ENCODE assay signal across 8 cellular contexts in genomic region chr1:108897865-108898720, GRCh38. TPM values are rescaled to one million over a fixed set of nuclear protein-coding genes. Genes with fewer than 3 reads are reported as not detected.
DNase-seq lines count a peak whose midpoint lies in the region; ATAC-seq and TF ChIP-seq lines count a peak whose summit lies in the region.

No MANE protein-coding gene starts in this region.

- H3K36me3 ChIP-seq in heart left ventricle, result peaks cover 0 to 6% (median 0%) of the 10 kb centered on the region in 9 donors

- ATAC-seq in HG02798 (IDR thresholded peaks at IDR 0.05; ENCODE audit: poor library complexity, unreplicated experiment) (peak; percentile 56), heart left ventricle (peak in 3 of 4 donors; percentile 68 to 74 (median 73)), HG03108 (IDR thresholded peaks at IDR 0.05; ENCODE audit: unreplicated experiment) (no peak)
- ATAC-seq in activated T-helper 17 cell treated with anti-CD3 and anti-CD28 coated beads, Interleukin-2, amount 50 U/mL, for 72 hours (replicated peaks), result peak; percentile 57

- WGBS in heart left ventricle, 4 donors, result 62 to 69% (median 67%) methylated on average over 8 of the region's 8 CpGs

- no peaks in the 10 kb centered on the region for H3K9me3 ChIP-seq in heart left ventricle

- intact Hi-C loops in heart left ventricle (cut with DNase I), result loop anchor here in 9 of 10 donors (1.0 to 10.0 kb wide), 4 partner anchors 69 to 143 kb away; no protein-coding TSS in a partner anchor

- no peaks in the 10 kb centered on the region for H3K4me1 Mint-ChIP-seq in activated T-helper 17 cell treated with anti-CD3 and anti-CD28 coated beads, Interleukin-2, amount 50 U/mL, for 72 hours

- H3K27me3 Mint-ChIP-seq in activated T-helper 17 cell treated with anti-CD3 and anti-CD28 coated beads, Interleukin-2, amount 50 U/mL, for 72 hours, result no peaks in the 10 kb centered on the region

- no peaks in the 10 kb centered on the region for H3K27me3 ChIP-seq in heart left ventricle

- H3K9me3 Mint-ChIP-seq in activated T-helper 17 cell treated with anti-CD3 and anti-CD28 coated beads, Interleukin-2, amount 50 U/mL, for 72 hours, result no peaks in the 10 kb centered on the region

- DNase-seq in activated gamma-delta T cell treated with Interleukin-2 at 50 U/mL for 16 hours (peak; percentile 37), activated gamma-delta T cell (lab: John Stamatoyannopoulos, UW) (no peak), NCI-H446 (lab: John Stamatoyannopoulos, UW) (peak; percentile 26 to 78), heart left ventricle (peak in 1 of 5 donors; percentile 17), renal cortical epithelial cell (ENCODE audit: low read depth) (peak; percentile 76)

- no peak overlapping the region for H3K27ac Mint-ChIP-seq in activated T-helper 17 cell treated with anti-CD3 and anti-CD28 coated beads, Interleukin-2, amount 50 U/mL, for 72 hours

- TF ChIP-seq CTCF in heart left ventricle (IDR thresholded peaks at IDR 0.05), result peak; percentile 65 to 84 (median 76)

- no peak for TF ChIP-seq POLR2A in heart left ventricle (IDR thresholded peaks at IDR 0.05)

- no peak overlapping the region for H3K4me3 ChIP-seq in heart left ventricle

- H3K4me3 Mint-ChIP-seq in activated T-helper 17 cell treated with anti-CD3 and anti-CD28 coated beads, Interleukin-2, amount 50 U/mL, for 72 hours, result no peak overlapping the region

- no peaks in the 10 kb centered on the region for H3K4me1 ChIP-seq in heart left ventricle

- H3K27ac ChIP-seq in heart left ventricle, result peak overlapping the region in 1 of 12 donors; percentile 71

- H3K36me3 Mint-ChIP-seq in activated T-helper 17 cell treated with anti-CD3 and anti-CD28 coated beads, Interleukin-2, amount 50 U/mL, for 72 hours (ENCODE audit: low read depth), result no peaks in the 10 kb centered on the region

RNA-seq across cellular contexts. Expression of gene GPSM2, which starts 21.3 kb away (rescaled TPM):
- total RNA-seq in activated T-helper 17 cell treated with anti-CD3 and anti-CD28 coated beads, Interleukin-2, amount 50 U/mL, for 72 hours, result 10 to 100 TPM; 24.1 to 30.5 TPM
- total RNA-seq in heart left ventricle (1 to 10 TPM in 8 of 9 donors, under 1 TPM in 1; 1.00 to 7.0 (median 2.4) TPM), renal cortical epithelial cell (18.6 and 30.9 TPM in 2 replicates)
- polyA plus RNA-seq in heart left ventricle, result 1 to 10 TPM in 1 of 2 donors, under 1 TPM in 1; 0.72 to 4.4 TPM

RNA-seq across cellular contexts. Expression of gene AKNAD1, which starts 41.2 kb away (rescaled TPM):
- not detected for total RNA-seq in activated T-helper 17 cell treated with anti-CD3 and anti-CD28 coated beads, Interleukin-2, amount 50 U/mL, for 72 hours
- total RNA-seq in heart left ventricle (under 1 TPM in 1 of 9 donors, not detected in 8; 0.59 TPM), renal cortical epithelial cell (not detected in 2 replicates)
- polyA plus RNA-seq in heart left ventricle, result under 1 TPM in 1 of 2 donors, not detected in 1; 0.14 TPM
